Comparison of ENCODE assay signal across 15 cellular contexts in genomic region chr3:13217736-13218540, GRCh38.
DNase-seq lines count a peak whose midpoint lies in the region; ATAC-seq and TF ChIP-seq lines count a peak whose summit lies in the region.
"Had no signal": no experiment of that assay in that cellular context is flagged by ENCODE, and none has a peak within 500 bp of the region (broad histone marks: within the 10 kb centered on the region; RNA-seq: fewer than 3 reads in every experiment).

No MANE protein-coding gene starts in this region.

- no peak overlapping the region for H3K4me3 ChIP-seq in Panc1 (ENCODE audit: low read depth in 2 of 2, low read length in 2 of 2)
- H3K4me3 ChIP-seq: BLaER1, SK-N-MC had no signal

- ATAC-seq in left ventricle myocardium superior (no peak), Panc1 (peak; percentile 89), esophagus mucosa (peak; percentile 80), GM21825 (IDR thresholded peaks at IDR 0.05; ENCODE audit: unreplicated experiment) (no peak), GM18520 (IDR thresholded peaks at IDR 0.05; ENCODE audit: unreplicated experiment) (no peak), HG03457 (IDR thresholded peaks at IDR 0.05; ENCODE audit: unreplicated experiment) (no peak)
- ATAC-seq: activated CD4-positive, CD25-positive, alpha-beta regulatory T cell treated with anti-CD3 and anti-CD28 coated beads, Interleukin-2, amount 50 U/mL, for 24 hours; natural killer cell treated with Interleukin-12 subunit alpha and Interleukin-12 subunit beta and Interleukin-15 and Interleukin-18, amount 100 ng/mL, for 72 hours had no signal

- POLR2A ChIA-PET in Panc1 (lab: Charles Lee), result no interaction called here

- BruUV-seq in Panc1 (replicated peaks; lab: Mats Ljungman, UMichigan), result no TSS peak

- H3K4me1 ChIP-seq in Panc1 (ENCODE audit: control insufficient read depth, insufficient read depth, low read length), result peaks cover 18% of the 10 kb centered on the region

- CTCF ChIA-PET in Panc1 (lab: Charles Lee), result interaction anchor here (1.2 kb wide), 1 partner anchor 126 kb away, joined by 3 read pairs; no protein-coding TSS in a partner anchor

- intact Hi-C loops in left ventricle myocardium superior (cut with micrococcal nuclease), result no loop called here
- intact Hi-C loops in cardiac septum (cut with DNase I), result no loop called here
- intact Hi-C loops in Panc1 (cut with micrococcal nuclease; ENCODE audit: unreplicated experiment), result no loop called here

- H3K9me3 ChIP-seq in Panc1 (ENCODE audit: control insufficient read depth, insufficient read depth, low read depth, low read length), result no peaks in the 10 kb centered on the region
- H3K9me3 ChIP-seq: BLaER1 had no signal

- DNase-seq in left ventricle myocardium superior (peak; percentile 16), cardiac septum (ENCODE audit: low spot score) (no peak), Panc1 (ENCODE audit: low read depth, low spot score) (peak; percentile 63)
- no peak for DNase-seq in stimulated activated CD4-positive, alpha-beta T cell treated with anti-CD3 and anti-CD28 coated beads, Interleukin-15, amount 100 ng/mL, for 24 hours
- DNase-seq: activated gamma-delta T cell, H7, NCI-H2227 treated with DMSO at 0.1 percent for 48 hours had no signal

- H3K36me3 ChIP-seq in Panc1 (ENCODE audit: control insufficient read depth, insufficient read depth, low read length), result no peaks in the 10 kb centered on the region
- H3K36me3 ChIP-seq: BLaER1 had no signal

- in situ Hi-C loops in Panc1 (cut with HindIII; ENCODE audit: low pct_unique_long_range_greater_than_20kb, low sequenced_read_pairs), result no loop called here

- H3K27me3 ChIP-seq in Panc1 (ENCODE audit: control insufficient read depth, insufficient read depth, low read length), result no peaks in the 10 kb centered on the region
- H3K27me3 ChIP-seq: BLaER1 had no signal

- TF ChIP-seq CTCF in Panc1 (IDR thresholded peaks at IDR 0.05), result no peak

- no peak overlapping the region; the same call in 1 of the 2 replicates for H3K27ac ChIP-seq in Panc1 (ENCODE audit: low read length)
- H3K27ac ChIP-seq: BLaER1, SK-N-MC had no signal

Comparison
In these comparisons a context has a peak if more than half of its experiments do, and no peak if none do; other contexts are left out.
1. DNase-seq: peak in left ventricle myocardium superior (single experiment) and Panc1 (single experiment); none in cardiac septum (single experiment) and stimulated activated CD4-positive, alpha-beta T cell treated with anti-CD3 and anti-CD28 coated beads, Interleukin-15, amount 100 ng/mL, for 24 hours (single experiment).
2. ATAC-seq: peak in Panc1 (single experiment) and esophagus mucosa (single experiment); none in left ventricle myocardium superior (single experiment), GM21825 (single experiment), GM18520 (single experiment) and HG03457 (single experiment).